Comparison of ENCODE assay signal across 17 cellular contexts in genomic region chr12:14850929-14851663, GRCh38.
A peak's percentile ranks its signal among the peaks of the same experiment; 100 is the strongest.
DNase-seq lines count a peak whose midpoint lies in the region; ATAC-seq lines count a peak whose summit lies in the region.
"Had no signal": no experiment of that assay in that cellular context is flagged by ENCODE, and none has a peak within 500 bp of the region (broad histone marks: within the 10 kb centered on the region; RNA-seq: fewer than 3 reads in every experiment).

No MANE protein-coding gene starts in this region.

- DNase-seq in DMS79 (lab: John Stamatoyannopoulos, UW) (peak; percentile 1), T1000 (lab: John Stamatoyannopoulos, UW) (no peak), NCI-H2171 treated with DMSO at 0.1 percent for 48 hours (lab: John Stamatoyannopoulos, UW) (no peak)
- no peak for DNase-seq in activated effector memory CD4-positive, alpha-beta T cell treated with Interleukin-2 at 50 U/mL for 16 hours
- DNase-seq: activated CD4-positive, CD25-positive, alpha-beta regulatory T cell; activated T-cell treated with anti-CD3 and anti-CD28 coated beads for 4 hours; dorsolateral prefrontal cortex; HFFc6; kidney glomerular epithelial cell; NCI-H1436 treated with DMSO at 0.1 percent for 48 hours; small intestine; transverse colon had no signal

- peak; percentile 63 for ATAC-seq in GM19328 (IDR thresholded peaks at IDR 0.05; ENCODE audit: unreplicated experiment)
- peak; percentile 80 for ATAC-seq in HG02642 (IDR thresholded peaks at IDR 0.05; ENCODE audit: poor library complexity, unreplicated experiment)
- peak; percentile 62 for ATAC-seq in HG03565 (IDR thresholded peaks at IDR 0.05; ENCODE audit: unreplicated experiment)
- no peak for ATAC-seq in HG02840 (IDR thresholded peaks at IDR 0.05; ENCODE audit: low FRiP score, unreplicated experiment)
- ATAC-seq: natural killer cell treated with Interleukin-12 subunit alpha and Interleukin-12 subunit beta and Interleukin-15 and Interleukin-18, amount 100 ng/mL, for 72 hours had no signal
